ENCODE assay signal across 1 cellular context in the genomic region with DNA sequence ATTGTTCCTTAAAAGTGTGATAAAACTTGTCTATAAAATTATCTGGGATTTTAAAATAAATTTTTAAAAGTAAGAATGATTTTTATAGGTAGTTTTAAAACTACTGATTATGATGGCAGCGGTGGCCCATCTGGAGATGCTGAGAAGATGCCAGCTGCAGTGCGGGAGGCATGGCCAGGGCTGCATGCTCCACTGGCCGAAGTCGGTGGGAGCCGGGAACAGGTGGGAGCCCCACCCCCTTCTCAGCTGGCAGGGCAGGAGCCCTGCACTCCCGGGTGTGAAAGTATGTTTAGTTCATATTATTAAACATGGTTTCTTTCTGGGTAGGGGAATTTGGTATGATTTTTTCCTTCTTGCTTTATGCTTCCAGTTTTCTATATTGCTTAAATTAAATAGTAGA.
TF ChIP-seq lines count a peak whose summit lies in the region.

No MANE protein-coding gene starts in this region.

TF ChIP-seq in H1, 55 proteins besides CTCF, POLR2A, EP300 and RAD21 (continued from another document):
- no peak for TF ChIP-seq BCL11A (IDR thresholded peaks at IDR 0.05; ENCODE audit: low read depth in 2 of 2, low read length in 2 of 2)
- no peak for TF ChIP-seq RBBP5 (IDR thresholded peaks at IDR 0.05; ENCODE audit: borderline replicate concordance, low read depth, low read length)
